23 cellular contexts compared by ENCODE assay signal in genomic region chr9:135485385-135485784, GRCh38. TPM values are rescaled to one million over a fixed set of nuclear protein-coding genes. Genes with fewer than 3 reads are reported as not detected.
"Had no signal": no experiment of that assay in that cellular context is flagged by ENCODE, and none has a peak within 500 bp of the region (broad histone marks: within the 10 kb centered on the region; RNA-seq: fewer than 3 reads in every experiment).

No MANE protein-coding gene starts in this region.

- H3K27me3 ChIP-seq: MG63, SJCRH30 had no signal

- H3K9me3 Mint-ChIP-seq: IgD-negative memory B cell had no signal

- H3K4me3 ChIP-seq: MG63, SJCRH30 had no signal

- ATAC-seq: Panc1, PC-3, Right ventricle myocardium inferior, SK-N-SH treated with all-trans-retinoic acid at 6 μM for 48 hours had no signal

- DNase-seq: Karpas-422, KBM-7, MG63, NCI-H1092 treated with DMSO at 0.1 percent for 48 hours, NCI-H1436, NCI-H187, NCI-H2029, NCI-H2081 treated with DMSO at 0.1 percent for 48 hours, NCI-H2171, NCI-H226, NCI-H446, NCI-H510A, NCI-H524 treated with DMSO at 0.1 percent for 48 hours, NCI-H69, NCI-H774, PC-3, SHP77 treated with DMSO at 0.1 percent for 48 hours, SJCRH30 had no signal

- H3K36me3 ChIP-seq: SJCRH30 had no signal

- H3K27ac ChIP-seq: SJCRH30 had no signal

- H3K9me3 ChIP-seq: MG63, SJCRH30 had no signal

- H3K4me3 Mint-ChIP-seq: IgD-negative memory B cell had no signal

- H3K36me3 Mint-ChIP-seq: IgD-negative memory B cell had no signal

- H3K27ac Mint-ChIP-seq: IgD-negative memory B cell had no signal

RNA-seq across cellular contexts. Expression of gene LCN1, which starts 35.9 kb away (rescaled TPM):
- total RNA-seq: HT1080, PC-3, Right ventricle myocardium inferior, SJCRH30 had no signal
- polyA plus RNA-seq: IgD-negative memory B cell had no signal
